ENCODE assay signal across 9 cellular contexts in the genomic region with DNA sequence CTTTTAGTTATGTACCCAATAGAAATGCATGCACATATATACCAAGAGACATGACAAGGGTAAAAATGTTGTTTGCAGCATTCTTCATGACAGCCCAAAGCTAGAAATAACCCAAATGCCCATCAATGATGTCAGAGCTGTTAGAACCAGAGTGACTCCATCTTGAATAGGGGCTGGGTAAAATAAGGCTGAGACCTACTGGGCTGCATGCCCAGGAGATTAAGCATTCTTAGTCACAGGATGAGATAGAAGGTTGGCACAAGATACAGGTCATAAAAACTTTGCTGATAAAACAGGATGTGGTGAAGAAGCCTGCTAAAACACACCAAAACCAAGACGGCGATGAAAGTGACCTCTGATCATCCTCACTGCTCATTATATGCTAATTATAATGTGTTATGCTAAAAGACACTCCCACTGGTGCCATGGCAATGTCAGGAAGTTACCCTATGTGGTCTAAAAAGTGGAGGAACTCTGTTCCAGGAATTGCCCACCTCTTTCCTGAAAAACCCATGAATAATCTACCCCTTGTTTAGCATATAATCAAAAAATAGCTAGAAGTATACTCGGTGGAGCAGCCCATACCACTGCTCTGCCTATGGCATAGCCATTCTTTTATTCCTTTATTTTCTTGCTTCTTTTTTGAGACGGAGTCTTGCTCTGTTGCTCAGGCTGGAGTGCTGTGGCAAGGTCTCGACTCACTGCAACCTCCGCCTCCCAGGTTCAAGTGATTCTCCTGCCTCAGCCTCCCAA. TPM values are rescaled to one million over a fixed set of nuclear protein-coding genes. Genes with fewer than 3 reads are reported as not detected.
A peak's percentile ranks its signal among the peaks of the same experiment; 100 is the strongest.
DNase-seq lines count a peak whose midpoint lies in the region; ATAC-seq and TF ChIP-seq lines count a peak whose summit lies in the region.
"Had no signal": no experiment of that assay in that cellular context is flagged by ENCODE, and none has a peak within 500 bp of the region (broad histone marks: within the 10 kb centered on the region; RNA-seq: fewer than 3 reads in every experiment).

No MANE protein-coding gene starts in this region.

- H3K4me2 ChIP-seq in mesendoderm (ENCODE audit: low read length), result no peak overlapping the region

- H3K18ac ChIP-seq in mesendoderm (ENCODE audit: low read length), result no peak overlapping the region

- H3K23ac ChIP-seq in mesendoderm (ENCODE audit: low read length), result no peak overlapping the region

- H2BK120ac ChIP-seq in mesendoderm (ENCODE audit: low read depth, low read length), result no peak overlapping the region

- H3K9me3 Mint-ChIP-seq in activated CD4-positive, alpha-beta memory T cell treated with anti-CD3 and anti-CD28 coated beads for 36 hours, result no peaks in the 10 kb centered on the region

- H3K27me3 ChIP-seq in A673 (replicated peaks; ENCODE audit: insufficient read depth, low read depth, low read length, poor library complexity), result no peaks in the 10 kb centered on the region
- H3K27me3 ChIP-seq in mesendoderm (ENCODE audit: insufficient read depth, low read length, poor library complexity), result no peaks in the 10 kb centered on the region
- H3K27me3 ChIP-seq: heart left ventricle had no signal

- H4K8ac ChIP-seq in mesendoderm (ENCODE audit: low read depth, low read length), result no peak overlapping the region

- H2AK5ac ChIP-seq in mesendoderm (ENCODE audit: low read length), result no peak overlapping the region

- H3K27me3 Mint-ChIP-seq in activated CD4-positive, alpha-beta memory T cell treated with anti-CD3 and anti-CD28 coated beads for 36 hours, result no peaks in the 10 kb centered on the region

- H3K4me1 Mint-ChIP-seq in activated CD4-positive, alpha-beta memory T cell treated with anti-CD3 and anti-CD28 coated beads for 36 hours (ENCODE audit: low read depth), result peaks cover 32% of the 10 kb centered on the region

- POLR2A ChIA-PET in A673 (lab: Charles Lee; ENCODE audit: low non-redundant PET), result no interaction called here
- POLR2A ChIA-PET in activated CD4-positive, alpha-beta memory T cell treated with anti-CD3 and anti-CD28 coated beads for 36 hours (lab: Charles Lee), result interaction anchor here (1.3 to 1.5 kb wide), 3 partner anchors 32 to 125 kb away, joined by 3 to 4 read pairs (median 4); partner anchors contain the start of gene ZBTB11

- no peak overlapping the region for H4K5ac ChIP-seq in mesendoderm (ENCODE audit: low read length)

- BruUV-seq in A673 (replicated peaks; lab: Mats Ljungman, UMichigan), result no TSS peak

- H3K36me3 ChIP-seq in A673 (ENCODE audit: insufficient read depth, low read length, poor library complexity, severe bottlenecking), result peaks cover 6% of the 10 kb centered on the region
- H3K36me3 ChIP-seq in mesendoderm (ENCODE audit: control insufficient read depth, insufficient read depth, low read length), result no peaks in the 10 kb centered on the region

- peak overlapping the region; percentile 87 for H3K27ac Mint-ChIP-seq in activated CD4-positive, alpha-beta memory T cell treated with anti-CD3 and anti-CD28 coated beads for 36 hours

- no peak overlapping the region for H3K4me3 Mint-ChIP-seq in activated CD4-positive, alpha-beta memory T cell treated with anti-CD3 and anti-CD28 coated beads for 36 hours

- ATAC-seq in HG03175 (IDR thresholded peaks at IDR 0.05; ENCODE audit: unreplicated experiment) (peak; percentile 56), GM21717 (IDR thresholded peaks at IDR 0.05; ENCODE audit: unreplicated experiment) (no peak), esophagus mucosa (no peak)

- no peak overlapping the region for H2BK5ac ChIP-seq in mesendoderm (ENCODE audit: low read length)

- CTCF ChIA-PET in A673 (lab: Charles Lee), result no interaction called here
- CTCF ChIA-PET in activated CD4-positive, alpha-beta memory T cell treated with anti-CD3 and anti-CD28 coated beads for 36 hours (lab: Charles Lee), result interaction anchor here (0.6 kb wide), 1 partner anchor 262 kb away, joined by 3 read pairs; no protein-coding TSS in a partner anchor

- intact Hi-C loops in A673 (cut with micrococcal nuclease; ENCODE audit: unreplicated experiment), result no loop called here
- intact Hi-C loops in activated CD4-positive, alpha-beta memory T cell treated with anti-CD3 and anti-CD28 coated beads for 36 hours (cut with micrococcal nuclease), result loop anchor here (1.0 to 5.0 kb wide), 9 partner anchors 33 to 1182 kb away; partner anchors contain the start of genes RPL24 and ZBTB11
- intact Hi-C loops in head of caudate nucleus (cut with DNase I), result no loop called here

- H2BK15ac ChIP-seq in mesendoderm (replicated peaks; ENCODE audit: low read depth), result no peak overlapping the region

- no peak overlapping the region for H3K4ac ChIP-seq in mesendoderm (ENCODE audit: low read depth, low read length)

- peak; percentile 84 for DNase-seq in A673 (ENCODE audit: low spot score)
- peak; percentile 69 for DNase-seq in activated CD4-positive, alpha-beta memory T cell treated with anti-CD3 and anti-CD28 coated beads for 36 hours
- peak; percentile 80 for DNase-seq in glomerular visceral epithelial cell (ENCODE audit: extremely low spot score)
- no peak for DNase-seq in head of caudate nucleus
- DNase-seq in mesendoderm, result no peak
- DNase-seq: heart left ventricle had no signal

- TF ChIP-seq CTCF in A673 (conservative IDR thresholded peaks at IDR 0.05; ENCODE audit: low read depth, low read length), result no peak

- no peaks in the 10 kb centered on the region for H3K79me2 ChIP-seq in mesendoderm (ENCODE audit: control insufficient read depth, insufficient read depth, low read length)

- no peaks in the 10 kb centered on the region for H3K79me1 ChIP-seq in mesendoderm (ENCODE audit: low read length)

- H3K4me3 ChIP-seq in A673 (ENCODE audit: low read depth, low read length, poor library complexity, severe bottlenecking), result no peak overlapping the region
- no peak overlapping the region for H3K4me3 ChIP-seq in mesendoderm (ENCODE audit: low read length)
- H3K4me3 ChIP-seq: heart left ventricle had no signal

- peaks cover 18% of the 10 kb centered on the region for H3K4me1 ChIP-seq in A673 (ENCODE audit: insufficient read depth, low read length, poor library complexity, severe bottlenecking)
- no peaks in the 10 kb centered on the region for H3K4me1 ChIP-seq in mesendoderm (ENCODE audit: control insufficient read depth, low read depth, low read length)

- no CpG with 5 or more reads among the region's 6 CpGs for WGBS in mesendoderm (ENCODE audit: extremely low coverage, insufficient coverage, low lambda C conversion rate)

- H3K27ac ChIP-seq in A673 (ENCODE audit: low read depth, low read length, poor library complexity, severe bottlenecking) (no peak overlapping the region), mesendoderm (ENCODE audit: low read depth, low read length) (no peak overlapping the region)
- H3K27ac ChIP-seq: heart left ventricle had no signal

- H3K36me3 Mint-ChIP-seq in activated CD4-positive, alpha-beta memory T cell treated with anti-CD3 and anti-CD28 coated beads for 36 hours, result peaks cover 6% of the 10 kb centered on the region

- H3K56ac ChIP-seq in mesendoderm (ENCODE audit: low read length), result no peak overlapping the region

- no peaks in the 10 kb centered on the region for H3K9me3 ChIP-seq in A673 (ENCODE audit: low read depth, low read length, poor library complexity, severe bottlenecking)

- no peak overlapping the region for H3K9ac ChIP-seq in mesendoderm (ENCODE audit: low read length)

RNA-seq across cellular contexts. Expression of gene ZBTB11, which starts 32.9 kb away (rescaled TPM):
- total RNA-seq in A673 (2021), result 21.7 and 22.4 TPM in 2 replicates
- total RNA-seq in activated CD4-positive, alpha-beta memory T cell treated with anti-CD3 and anti-CD28 coated beads for 36 hours, result 10 to 100 TPM; 28.0 to 30.3 TPM
- total RNA-seq in esophagus mucosa, result 10.0 TPM
- polyA plus RNA-seq in mesendoderm (2013, experiment 1 of 2), result 6.2 TPM
- polyA plus RNA-seq in mesendoderm (2013, experiment 2 of 2), result 5.9 TPM

RNA-seq across cellular contexts. Expression of gene RPL24, which starts 42.5 kb away (rescaled TPM):
- total RNA-seq in A673 (2021) (1,099 and 1,147 TPM in 2 replicates), esophagus mucosa (942 TPM)
- total RNA-seq in activated CD4-positive, alpha-beta memory T cell treated with anti-CD3 and anti-CD28 coated beads for 36 hours, result 1,000 to 10,000 TPM; 1,691 to 1,714 TPM
- 3,947 TPM for polyA plus RNA-seq in mesendoderm (2013, experiment 1 of 2)
- polyA plus RNA-seq in mesendoderm (2013, experiment 2 of 2), result 3,947 TPM

Comparison
In these comparisons a context has a peak if more than half of its experiments do, and no peak if none do; other contexts are left out.
1. DNase-seq: peak in A673 (single experiment), activated CD4-positive, alpha-beta memory T cell treated with anti-CD3 and anti-CD28 coated beads for 36 hours (single experiment) and glomerular visceral epithelial cell (single experiment); none in head of caudate nucleus (0 of 42) and mesendoderm (single experiment).